30 cellular contexts compared by ENCODE assay signal in the genomic region with DNA sequence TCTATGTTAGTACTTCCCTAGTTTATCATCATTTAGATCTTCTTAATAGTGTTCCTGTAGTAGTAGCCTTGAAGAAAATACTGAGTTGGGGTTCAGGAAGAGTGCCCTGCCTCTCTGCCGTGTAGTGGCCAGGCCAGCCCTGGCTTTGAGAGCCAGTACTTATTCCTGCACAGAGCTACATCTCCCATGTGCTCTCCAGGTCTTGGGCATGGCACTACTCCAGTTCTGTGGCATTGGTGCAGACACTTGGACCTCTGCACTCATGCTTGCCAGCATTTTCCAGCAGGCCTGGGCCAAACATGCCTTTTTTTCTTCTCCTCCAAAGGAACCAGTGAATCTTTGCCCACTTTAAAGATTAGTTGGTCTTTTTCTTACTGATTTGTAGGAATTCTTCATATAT. TPM values are rescaled to one million over a fixed set of nuclear protein-coding genes. Genes with fewer than 3 reads are reported as not detected.
"Had no signal": no experiment of that assay in that cellular context is flagged by ENCODE, and none has a peak within 500 bp of the region (broad histone marks: within the 10 kb centered on the region; RNA-seq: fewer than 3 reads in every experiment).

No MANE protein-coding gene starts in this region.

- H3K36me3 Mint-ChIP-seq: activated naive CD8-positive, alpha-beta T cell treated with anti-CD3 and anti-CD28 coated beads, Interleukin-2, amount 10 ng/mL, durations not matched to agents 7 days and 5 days; immature natural killer cell; natural killer cell had no signal

- ATAC-seq: activated CD4-positive, CD25-positive, alpha-beta regulatory T cell treated with anti-CD3 and anti-CD28 coated beads, Interleukin-2, amount 50 U/mL, for 24 hours; activated T-cell treated with anti-CD3 and anti-CD28 coated beads, Interleukin-2, amount 50 U/mL, for 72 hours; effector memory CD8-positive, alpha-beta T cell; left lobe of liver; natural killer cell; stimulated activated naive CD8-positive, alpha-beta T cell treated with anti-CD3 and anti-CD28 coated beads, Interleukin-15, amount 100 ng/mL, for 72 hours had no signal

- H3K4me1 Mint-ChIP-seq: activated CD4-positive, alpha-beta T cell treated with anti-CD3 and anti-CD28 coated beads, Interleukin-2, amount 10 ng/mL, durations not matched to agents 24 days and 14 days; stimulated activated naive CD8-positive, alpha-beta T cell treated with anti-CD3 and anti-CD28 coated beads, Interleukin-15, amount 100 ng/mL, for 72 hours had no signal

- H3K4me3 Mint-ChIP-seq: activated CD4-positive, alpha-beta memory T cell treated with anti-CD3 and anti-CD28 coated beads, Interleukin-2, amount 10 ng/mL, durations not matched to agents 7 days and 5 days; activated CD4-positive, alpha-beta T cell treated with anti-CD3 and anti-CD28 coated beads, Interleukin-2, amount 10 ng/mL, durations not matched to agents 24 days and 14 days; activated naive CD4-positive, alpha-beta T cell treated with anti-CD3 and anti-CD28 coated beads for 36 hours; activated naive CD8-positive, alpha-beta T cell treated with anti-CD3 and anti-CD28 coated beads, Interleukin-2, amount 10 ng/mL, durations not matched to agents 7 days and 5 days; activated T-cell treated with anti-CD3 and anti-CD28 coated beads, Interleukin-2, amount 50 U/mL, for 72 hours; effector memory CD8-positive, alpha-beta T cell; immature natural killer cell; mesothelial cell of epicardium; natural killer cell; stimulated activated naive CD8-positive, alpha-beta T cell treated with anti-CD3 and anti-CD28 coated beads, Interleukin-15, amount 100 ng/mL, for 72 hours had no signal

- H3K27ac Mint-ChIP-seq: activated CD4-positive, alpha-beta memory T cell treated with anti-CD3 and anti-CD28 coated beads, Interleukin-2, amount 10 ng/mL, durations not matched to agents 7 days and 5 days; activated CD4-positive, alpha-beta T cell treated with anti-CD3 and anti-CD28 coated beads, Interleukin-2, amount 10 ng/mL, durations not matched to agents 24 days and 14 days; activated naive CD4-positive, alpha-beta T cell treated with anti-CD3 and anti-CD28 coated beads for 36 hours; activated naive CD8-positive, alpha-beta T cell treated with anti-CD3 and anti-CD28 coated beads, Interleukin-2, amount 10 ng/mL, durations not matched to agents 7 days and 5 days; activated T-cell treated with anti-CD3 and anti-CD28 coated beads, Interleukin-2, amount 50 U/mL, for 72 hours; effector memory CD8-positive, alpha-beta T cell; immature natural killer cell; mesothelial cell of epicardium; natural killer cell; progenitor cell of endocrine pancreas; stimulated activated naive CD8-positive, alpha-beta T cell treated with anti-CD3 and anti-CD28 coated beads, Interleukin-15, amount 100 ng/mL, for 72 hours had no signal

- H3K27ac ChIP-seq: epithelial cell of prostate, hepatocyte, VCaP had no signal

- H3K9me3 Mint-ChIP-seq: activated CD4-positive, alpha-beta memory T cell treated with anti-CD3 and anti-CD28 coated beads, Interleukin-2, amount 10 ng/mL, durations not matched to agents 7 days and 5 days; activated CD4-positive, alpha-beta T cell treated with anti-CD3 and anti-CD28 coated beads, Interleukin-2, amount 10 ng/mL, durations not matched to agents 24 days and 14 days; activated naive CD4-positive, alpha-beta T cell treated with anti-CD3 and anti-CD28 coated beads for 36 hours; activated naive CD8-positive, alpha-beta T cell treated with anti-CD3 and anti-CD28 coated beads, Interleukin-2, amount 10 ng/mL, durations not matched to agents 7 days and 5 days; activated T-cell treated with anti-CD3 and anti-CD28 coated beads, Interleukin-2, amount 50 U/mL, for 72 hours; effector memory CD8-positive, alpha-beta T cell; immature natural killer cell; mesothelial cell of epicardium; natural killer cell; stimulated activated naive CD8-positive, alpha-beta T cell treated with anti-CD3 and anti-CD28 coated beads, Interleukin-15, amount 100 ng/mL, for 72 hours had no signal

- H3K4me3 ChIP-seq: hepatocyte had no signal

- DNase-seq: activated CD4-positive, alpha-beta memory T cell treated with anti-CD3 and anti-CD28 coated beads, Interleukin-2, amount 10 ng/mL, durations not matched to agents 7 days and 5 days; activated CD4-positive, alpha-beta T cell treated with anti-CD3 and anti-CD28 coated beads, Interleukin-2, amount 10 ng/mL, durations not matched to agents 24 days and 14 days; activated effector memory CD4-positive, alpha-beta T cell treated with Interleukin-2 at 50 U/mL for 16 hours; activated naive CD4-positive, alpha-beta T cell treated with anti-CD3 and anti-CD28 coated beads for 36 hours; activated naive CD8-positive, alpha-beta T cell treated with anti-CD3 and anti-CD28 coated beads, Interleukin-2, amount 10 ng/mL, durations not matched to agents 7 days and 5 days; activated T-cell treated with anti-CD3 and anti-CD28 coated beads, Interleukin-2, amount 50 U/mL, for 72 hours; amniotic stem cell; effector memory CD8-positive, alpha-beta T cell; immature natural killer cell; natural killer cell; SK-N-SH; stimulated activated CD4-positive, alpha-beta T cell treated with anti-CD3 and anti-CD28 coated beads, Interleukin-12 subunit alpha, Interleukin-12 subunit beta, amount 100 ng/mL, for 4 hours; stimulated activated CD4-positive, alpha-beta T cell treated with anti-CD3 and anti-CD28 coated beads, Interleukin-4, amount 100 ng/mL, for 4 hours; stimulated activated naive CD8-positive, alpha-beta T cell treated with anti-CD3 and anti-CD28 coated beads, Interleukin-15, amount 100 ng/mL, for 72 hours; T-helper 2 cell; trophoblast cell had no signal

- H3K9me3 ChIP-seq: SK-N-SH had no signal

RNA-seq across cellular contexts. Expression of gene GNG11, which starts 5.3 kb away (rescaled TPM):
- total RNA-seq: activated CD4-positive, alpha-beta memory T cell treated with anti-CD3 and anti-CD28 coated beads, Interleukin-2, amount 10 ng/mL, durations not matched to agents 7 days and 5 days; activated CD4-positive, alpha-beta T cell treated with anti-CD3 and anti-CD28 coated beads, Interleukin-2, amount 10 ng/mL, durations not matched to agents 24 days and 14 days; activated naive CD4-positive, alpha-beta T cell treated with anti-CD3 and anti-CD28 coated beads for 36 hours; activated naive CD8-positive, alpha-beta T cell treated with anti-CD3 and anti-CD28 coated beads, Interleukin-2, amount 10 ng/mL, durations not matched to agents 7 days and 5 days; activated T-cell treated with anti-CD3 and anti-CD28 coated beads, Interleukin-2, amount 50 U/mL, for 72 hours; progenitor cell of endocrine pancreas had no signal

RNA-seq across cellular contexts. Expression of gene GNGT1, which starts 20.4 kb away (rescaled TPM):
- total RNA-seq: activated CD4-positive, alpha-beta memory T cell treated with anti-CD3 and anti-CD28 coated beads, Interleukin-2, amount 10 ng/mL, durations not matched to agents 7 days and 5 days; activated CD4-positive, alpha-beta T cell treated with anti-CD3 and anti-CD28 coated beads, Interleukin-2, amount 10 ng/mL, durations not matched to agents 24 days and 14 days; activated naive CD4-positive, alpha-beta T cell treated with anti-CD3 and anti-CD28 coated beads for 36 hours; activated naive CD8-positive, alpha-beta T cell treated with anti-CD3 and anti-CD28 coated beads, Interleukin-2, amount 10 ng/mL, durations not matched to agents 7 days and 5 days; activated T-cell treated with anti-CD3 and anti-CD28 coated beads, Interleukin-2, amount 50 U/mL, for 72 hours; dermis microvascular lymphatic vessel endothelial cell; fibroblast of villous mesenchyme; glomerular endothelial cell; hepatocyte; kidney epithelial cell; left lobe of liver; lung microvascular endothelial cell; mesothelial cell of epicardium; natural killer cell; osteocyte; progenitor cell of endocrine pancreas; temporal lobe had no signal
- polyA plus RNA-seq: immature natural killer cell had no signal

RNA-seq across cellular contexts. Expression of gene TFPI2, which starts 36.2 kb away (rescaled TPM):
- total RNA-seq: activated CD4-positive, alpha-beta memory T cell treated with anti-CD3 and anti-CD28 coated beads, Interleukin-2, amount 10 ng/mL, durations not matched to agents 7 days and 5 days; activated CD4-positive, alpha-beta T cell treated with anti-CD3 and anti-CD28 coated beads, Interleukin-2, amount 10 ng/mL, durations not matched to agents 24 days and 14 days; activated naive CD4-positive, alpha-beta T cell treated with anti-CD3 and anti-CD28 coated beads for 36 hours; activated naive CD8-positive, alpha-beta T cell treated with anti-CD3 and anti-CD28 coated beads, Interleukin-2, amount 10 ng/mL, durations not matched to agents 7 days and 5 days; natural killer cell had no signal
- polyA plus RNA-seq: immature natural killer cell had no signal
